ENCODE assay signal across 23 cellular contexts in genomic region chr5:180130291-180130869, GRCh38. TPM values are rescaled to one million over a fixed set of nuclear protein-coding genes. Genes with fewer than 3 reads are reported as not detected.
A peak's percentile ranks its signal among the peaks of the same experiment; 100 is the strongest.
DNase-seq lines count a peak whose midpoint lies in the region; ATAC-seq and TF ChIP-seq lines count a peak whose summit lies in the region.
"Had no signal": no experiment of that assay in that cellular context is flagged by ENCODE, and none has a peak within 500 bp of the region (broad histone marks: within the 10 kb centered on the region; RNA-seq: fewer than 3 reads in every experiment).

No MANE protein-coding gene starts in this region.

- no peak overlapping the region for H2AFZ ChIP-seq in osteoblast (ENCODE audit: low read length)

- no peak for ATAC-seq in T-helper 17 cell
- no peak for ATAC-seq in GM18517 (IDR thresholded peaks at IDR 0.05; ENCODE audit: unreplicated experiment)
- ATAC-seq: GM12878; naive thymus-derived CD4-positive, alpha-beta T cell; stimulated activated naive CD8-positive, alpha-beta T cell treated with anti-CD3 and anti-CD28 coated beads, Interleukin-15, amount 100 ng/mL, for 72 hours had no signal

- peaks cover 3% of the 10 kb centered on the region for H3K27me3 ChIP-seq in osteoblast (ENCODE audit: insufficient read depth, low read length)

- H3K27me3 Mint-ChIP-seq in T-helper 17 cell = peaks cover 15% of the 10 kb centered on the region
- H3K27me3 Mint-ChIP-seq: activated CD4-positive, alpha-beta T cell treated with anti-CD3 and anti-CD28 coated beads, Interleukin-2, amount 10 ng/mL, durations not matched to agents 24 days and 14 days had no signal

- no peak overlapping the region for H3K27ac Mint-ChIP-seq in T-helper 17 cell
- H3K27ac Mint-ChIP-seq: activated CD4-positive, alpha-beta T cell treated with anti-CD3 and anti-CD28 coated beads, Interleukin-2, amount 10 ng/mL, durations not matched to agents 24 days and 14 days; dendritic cell treated with granulocyte-macrophage colony-stimulating factor and Interleukin-4, amounts not matched to agents 40 ng/mL and 50 ng/mL, for 4 days; stimulated activated naive CD8-positive, alpha-beta T cell treated with anti-CD3 and anti-CD28 coated beads, Interleukin-15, amount 100 ng/mL, for 72 hours; T-helper 1 cell treated with Interleukin-12 subunit alpha and Interleukin-12 subunit beta and Interleukin-4 antibody, amounts not matched to agents 30 μg/mL and 1 μg/mL, for 36 hours had no signal

- H3K4me3 ChIP-seq in osteoblast (ENCODE audit: insufficient read depth, low read length) = no peak overlapping the region
- H3K4me3 ChIP-seq: GM12878, sigmoid colon had no signal

- no peak overlapping the region for H3K4me2 ChIP-seq in osteoblast (ENCODE audit: insufficient read depth, low read length)

- no peaks in the 10 kb centered on the region for H3K79me2 ChIP-seq in osteoblast (ENCODE audit: insufficient read depth, low read length)

- peak; percentile 2 for DNase-seq in activated CD4-positive, alpha-beta T cell treated with anti-CD3 and anti-CD28 coated beads for 1 hour
- DNase-seq in activated CD4-positive, alpha-beta T cell treated with anti-CD3 and anti-CD28 coated beads for 48 hours = no peak
- DNase-seq in T-helper 17 cell = no peak
- DNase-seq in iPS-NIHi7 (ENCODE audit: extremely low spot score) = peak; percentile 8
- peak; percentile 77 for DNase-seq in osteoblast (ENCODE audit: insufficient read length, low spot score, missing footprints)
- DNase-seq in NOMO-1 treated with DMSO at 0.1 percent for 48 hours (lab: John Stamatoyannopoulos, UW; ENCODE audit: unreplicated experiment) = no peak
- DNase-seq in stimulated activated CD4-positive, alpha-beta T cell treated with anti-CD3 and anti-CD28 coated beads, Interleukin-12 subunit alpha, Interleukin-12 subunit beta, amount 100 ng/mL, for 4 hours = no peak
- DNase-seq: activated CD4-positive, alpha-beta T cell treated with anti-CD3 and anti-CD28 coated beads, Interleukin-2, amount 10 ng/mL, durations not matched to agents 24 days and 14 days; activated gamma-delta T cell treated with Interleukin-2 at 50 U/mL for 16 hours; Kasumi-1; kidney glomerular epithelial cell; MV-4-11; naive thymus-derived CD4-positive, alpha-beta T cell; NCI-H2171; NCI-H510A treated with DMSO at 0.1 percent for 48 hours; sigmoid colon; trophoblast cell had no signal

- no peaks in the 10 kb centered on the region for H4K20me1 ChIP-seq in osteoblast (ENCODE audit: insufficient read depth, low read length)

- H3K4me3 Mint-ChIP-seq in T-helper 17 cell = peak overlapping the region; percentile 61
- H3K4me3 Mint-ChIP-seq: activated CD4-positive, alpha-beta T cell treated with anti-CD3 and anti-CD28 coated beads, Interleukin-2, amount 10 ng/mL, durations not matched to agents 24 days and 14 days; dendritic cell treated with granulocyte-macrophage colony-stimulating factor and Interleukin-4, amounts not matched to agents 40 ng/mL and 50 ng/mL, for 4 days; naive thymus-derived CD4-positive, alpha-beta T cell; stimulated activated naive CD8-positive, alpha-beta T cell treated with anti-CD3 and anti-CD28 coated beads, Interleukin-15, amount 100 ng/mL, for 72 hours; T-helper 1 cell treated with Interleukin-12 subunit alpha and Interleukin-12 subunit beta and Interleukin-4 antibody, amounts not matched to agents 30 μg/mL and 1 μg/mL, for 36 hours had no signal

- peaks cover 8% of the 10 kb centered on the region for H3K4me1 ChIP-seq in osteoblast (ENCODE audit: insufficient read depth, low read length)

- no peak overlapping the region for H3K27ac ChIP-seq in osteoblast (ENCODE audit: low read depth, low read length)
- H3K27ac ChIP-seq: 22Rv1, sigmoid colon had no signal

- TF ChIP-seq CTCF in osteoblast (IDR thresholded peaks at IDR 0.05; ENCODE audit: extremely low read depth, low read depth, low read length) = no peak

- H3K36me3 Mint-ChIP-seq in T-helper 17 cell (ENCODE audit: low read depth) = no peaks in the 10 kb centered on the region
- H3K36me3 Mint-ChIP-seq: naive thymus-derived CD4-positive, alpha-beta T cell had no signal

- H3K9me3 ChIP-seq in T-helper 17 cell (ENCODE audit: control insufficient read depth, low read length, poor library complexity, severe bottlenecking) (no peaks in the 10 kb centered on the region), osteoblast (ENCODE audit: low read depth, low read length) (no peaks in the 10 kb centered on the region)
- H3K9me3 ChIP-seq: sigmoid colon had no signal

- peaks cover 9% of the 10 kb centered on the region for H3K4me1 Mint-ChIP-seq in T-helper 17 cell

- no peaks in the 10 kb centered on the region for H3K36me3 ChIP-seq in osteoblast (ENCODE audit: insufficient read depth, low read length)
- H3K36me3 ChIP-seq: sigmoid colon had no signal

RNA-seq across cellular contexts. Expression of gene RNF130, which starts 58.8 kb away (rescaled TPM):
- 10 to 100 TPM; 10.8 to 15.3 TPM for total RNA-seq in T-helper 17 cell
- total RNA-seq in osteoblast = 25.0 and 28.6 TPM in 2 replicates

Comparison
In these comparisons a context has a peak if more than half of its experiments do, and no peak if none do; other contexts are left out.
1. DNase-seq: peak in activated CD4-positive, alpha-beta T cell treated with anti-CD3 and anti-CD28 coated beads for 1 hour (single experiment), iPS-NIHi7 (single experiment) and osteoblast (single experiment); none in activated CD4-positive, alpha-beta T cell treated with anti-CD3 and anti-CD28 coated beads for 48 hours (single experiment), T-helper 17 cell (0 of 3), NOMO-1 treated with DMSO at 0.1 percent for 48 hours (single experiment) and stimulated activated CD4-positive, alpha-beta T cell treated with anti-CD3 and anti-CD28 coated beads, Interleukin-12 subunit alpha, Interleukin-12 subunit beta, amount 100 ng/mL, for 4 hours (single experiment).